In the genomic region with DNA sequence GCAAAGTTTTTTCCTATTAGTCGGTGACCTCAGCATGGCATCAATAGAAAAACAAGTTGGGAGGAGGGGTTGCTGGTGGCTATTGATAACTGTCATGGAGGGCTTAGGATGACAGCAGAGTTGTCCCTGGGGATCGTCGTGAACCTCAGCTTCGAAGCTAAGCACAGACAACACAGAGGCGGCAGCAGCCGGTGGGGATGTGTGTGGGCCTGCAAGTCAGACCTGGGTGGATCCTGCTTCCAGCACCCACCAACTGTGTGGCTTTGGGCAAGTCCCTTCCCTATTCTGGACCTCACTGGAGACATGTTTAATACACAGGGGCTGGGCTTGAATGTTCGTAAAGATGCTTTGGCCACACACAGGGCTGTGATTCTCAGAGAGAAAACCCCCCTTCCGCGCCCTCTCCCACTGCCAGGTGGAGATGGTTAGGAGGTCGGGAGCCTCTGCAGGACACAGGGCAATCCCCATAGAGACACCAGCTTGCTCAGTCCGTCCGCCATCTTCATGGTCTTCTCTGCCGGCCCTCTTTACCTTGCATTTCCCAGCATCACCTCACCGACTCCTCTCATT, we compare ENCODE assay signal across 25 cellular contexts.
"Had no signal": no experiment of that assay in that cellular context is flagged by ENCODE, and none has a peak within 500 bp of the region (broad histone marks: within the 10 kb centered on the region; RNA-seq: fewer than 3 reads in every experiment).

No MANE protein-coding gene starts in this region.

- H3K27ac ChIP-seq: left ventricle myocardium inferior, neutrophil, ovary, spleen, tibial nerve, uterus had no signal

- H3K36me3 ChIP-seq: left ventricle myocardium inferior, neutrophil, ovary, spleen, tibial nerve, uterus had no signal

- H3K36me3 Mint-ChIP-seq: stimulated activated effector memory CD8-positive, alpha-beta T cell treated with anti-CD3 and anti-CD28 coated beads, Interleukin-12 subunit alpha, Interleukin-12 subunit beta, amount 100 ng/mL, for 72 hours; type B pancreatic cell had no signal

- H3K27ac Mint-ChIP-seq: immature natural killer cell; naive thymus-derived CD8-positive, alpha-beta T cell; nephron; progenitor cell of endocrine pancreas; stimulated activated effector memory CD8-positive, alpha-beta T cell treated with anti-CD3 and anti-CD28 coated beads, Interleukin-12 subunit alpha, Interleukin-12 subunit beta, amount 100 ng/mL, for 72 hours; stimulated activated naive CD8-positive, alpha-beta T cell treated with anti-CD3 and anti-CD28 coated beads, Interleukin-15, Interleukin-2, amounts not matched to agents 100 ng/mL and 50 ng/mL, for 24 hours; type B pancreatic cell had no signal

- H3K9me3 ChIP-seq: neutrophil, ovary, uterus had no signal

- H3K9me3 Mint-ChIP-seq: immature natural killer cell; naive thymus-derived CD8-positive, alpha-beta T cell; nephron; stimulated activated effector memory CD8-positive, alpha-beta T cell treated with anti-CD3 and anti-CD28 coated beads, Interleukin-12 subunit alpha, Interleukin-12 subunit beta, amount 100 ng/mL, for 72 hours; type B pancreatic cell had no signal

- DNase-seq: hypothalamus; immature natural killer cell; kidney; left ventricle myocardium inferior; mesendoderm; naive thymus-derived CD8-positive, alpha-beta T cell; occipital lobe; ovary; right cardiac atrium; small intestine; spleen; stimulated activated CD4-positive, alpha-beta T cell treated with anti-CD3 and anti-CD28 coated beads, Interleukin-4, amount 100 ng/mL, for 24 hours; stimulated activated naive CD4-positive, alpha-beta T cell; substantia nigra; uterus had no signal

- H3K4me1 ChIP-seq: left ventricle myocardium inferior, spleen, tibial nerve, uterus had no signal

- H3K4me1 Mint-ChIP-seq: immature natural killer cell; naive thymus-derived CD8-positive, alpha-beta T cell; nephron; stimulated activated effector memory CD8-positive, alpha-beta T cell treated with anti-CD3 and anti-CD28 coated beads, Interleukin-12 subunit alpha, Interleukin-12 subunit beta, amount 100 ng/mL, for 72 hours had no signal

- H3K4me3 ChIP-seq: left ventricle myocardium inferior, lung, ovary, spleen, tibial nerve, uterus had no signal

- H3K4me3 Mint-ChIP-seq: immature natural killer cell; naive thymus-derived CD8-positive, alpha-beta T cell; nephron; neural crest cell; stimulated activated effector memory CD8-positive, alpha-beta T cell treated with anti-CD3 and anti-CD28 coated beads, Interleukin-12 subunit alpha, Interleukin-12 subunit beta, amount 100 ng/mL, for 72 hours; stimulated activated naive CD8-positive, alpha-beta T cell treated with anti-CD3 and anti-CD28 coated beads, Interleukin-15, Interleukin-2, amounts not matched to agents 100 ng/mL and 50 ng/mL, for 24 hours; type B pancreatic cell had no signal

- H3K27me3 ChIP-seq: ovary, tibial nerve, uterus had no signal

- ATAC-seq: naive thymus-derived CD8-positive, alpha-beta T cell; right cardiac atrium; sciatic nerve; stimulated activated effector memory CD8-positive, alpha-beta T cell treated with anti-CD3 and anti-CD28 coated beads, Interleukin-12 subunit alpha, Interleukin-12 subunit beta, amount 100 ng/mL, for 72 hours had no signal
